21 cellular contexts compared by ENCODE assay signal in the genomic region with DNA sequence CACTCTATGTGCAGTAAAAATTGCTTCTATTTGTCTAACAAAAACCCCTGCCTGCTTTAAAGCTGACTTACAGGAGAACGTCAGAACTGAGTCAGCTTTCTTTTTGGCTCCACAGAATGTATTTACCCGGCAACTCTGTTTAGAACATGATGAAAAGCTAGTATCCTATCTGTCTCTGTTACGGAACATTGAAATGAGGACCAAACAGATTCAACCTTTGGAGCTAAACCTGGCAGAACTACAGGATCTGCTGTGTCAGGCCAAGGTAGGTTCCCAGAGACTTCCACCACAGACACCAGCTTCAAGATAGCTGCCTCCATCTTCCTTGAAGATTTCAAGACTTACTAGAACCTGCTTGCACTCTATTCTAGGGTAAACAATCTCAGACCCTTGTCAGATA.
DNase-seq lines count a peak whose midpoint lies in the region; ATAC-seq and TF ChIP-seq lines count a peak whose summit lies in the region.
"Had no signal": no experiment of that assay in that cellular context is flagged by ENCODE, and none has a peak within 500 bp of the region (broad histone marks: within the 10 kb centered on the region; RNA-seq: fewer than 3 reads in every experiment).

No MANE protein-coding gene starts in this region.

- peaks cover 10% of the 10 kb centered on the region for H3K4me1 Mint-ChIP-seq in activated CD8-positive, alpha-beta T cell treated with anti-CD3 and anti-CD28 coated beads for 36 hours (ENCODE audit: low read depth)
- peaks cover 8% of the 10 kb centered on the region for H3K4me1 Mint-ChIP-seq in activated CD8-positive, alpha-beta T cell treated with anti-CD3 and anti-CD28 coated beads, Interleukin-2, amount 10 ng/mL, durations not matched to agents 7 days and 5 days (ENCODE audit: low read depth)
- H3K4me1 Mint-ChIP-seq in HFFc6 (ENCODE audit: low read depth) = peaks cover 17% of the 10 kb centered on the region
- H3K4me1 Mint-ChIP-seq: H9 had no signal

- ATAC-seq in activated CD8-positive, alpha-beta T cell treated with anti-CD3 and anti-CD28 coated beads for 36 hours = no peak
- ATAC-seq in activated CD8-positive, alpha-beta T cell treated with anti-CD3 and anti-CD28 coated beads, Interleukin-2, amount 10 ng/mL, durations not matched to agents 7 days and 5 days = no peak
- ATAC-seq in GM21786 (IDR thresholded peaks at IDR 0.05; ENCODE audit: unreplicated experiment) = no peak
- ATAC-seq: Right ventricle myocardium inferior had no signal

- H3K4me3 Mint-ChIP-seq in activated CD8-positive, alpha-beta T cell treated with anti-CD3 and anti-CD28 coated beads for 36 hours = no peak overlapping the region
- no peak overlapping the region for H3K4me3 Mint-ChIP-seq in activated CD8-positive, alpha-beta T cell treated with anti-CD3 and anti-CD28 coated beads, Interleukin-2, amount 10 ng/mL, durations not matched to agents 7 days and 5 days
- H3K4me3 Mint-ChIP-seq in HFFc6 = no peak overlapping the region
- H3K4me3 Mint-ChIP-seq: H9 had no signal

- H3K9me3 Mint-ChIP-seq in activated CD8-positive, alpha-beta T cell treated with anti-CD3 and anti-CD28 coated beads for 36 hours = no peaks in the 10 kb centered on the region
- no peaks in the 10 kb centered on the region for H3K9me3 Mint-ChIP-seq in activated CD8-positive, alpha-beta T cell treated with anti-CD3 and anti-CD28 coated beads, Interleukin-2, amount 10 ng/mL, durations not matched to agents 7 days and 5 days (ENCODE audit: insufficient read depth)
- H3K9me3 Mint-ChIP-seq in HFFc6 = no peaks in the 10 kb centered on the region
- H3K9me3 Mint-ChIP-seq: H9 had no signal

- no peak overlapping the region for H3K4me3 ChIP-seq in fibroblast of mammary gland (ENCODE audit: control insufficient read depth, low read depth, low read length)
- H3K4me3 ChIP-seq in parathyroid adenoma (ENCODE audit: low read depth, low read length) = peak overlapping the region; percentile 57
- H3K4me3 ChIP-seq: GM23248, SJSA1 had no signal

- H3K79me2 ChIP-seq in parathyroid adenoma = no peaks in the 10 kb centered on the region

- TF ChIP-seq CTCF in activated CD8-positive, alpha-beta T cell treated with anti-CD3 and anti-CD28 coated beads for 36 hours (IDR thresholded peaks at IDR 0.05) = no peak
- TF ChIP-seq CTCF in HFFc6 (IDR thresholded peaks at IDR 0.05) (no peak), fibroblast of mammary gland (conservative IDR thresholded peaks at IDR 0.05; ENCODE audit: control insufficient read depth, insufficient read depth, low read depth, low read length) (no peak), parathyroid adenoma (IDR thresholded peaks at IDR 0.05) (no peak)

- no peak for DNase-seq in activated CD8-positive, alpha-beta T cell treated with anti-CD3 and anti-CD28 coated beads for 36 hours
- DNase-seq in activated CD8-positive, alpha-beta T cell treated with anti-CD3 and anti-CD28 coated beads, Interleukin-2, amount 10 ng/mL, durations not matched to agents 7 days and 5 days = no peak
- DNase-seq in HFFc6 = no peak
- peak; percentile 28 for DNase-seq in fibroblast of mammary gland (ENCODE audit: low read depth)
- DNase-seq in effector CD8-positive, alpha-beta T cell (lab: John Stamatoyannopoulos, UW) = no peak
- DNase-seq: 8988T, GM23248, H9, KG1, MV-4-11, NCI-H1105 treated with DMSO at 0.1 percent for 48 hours, NCI-H1694, NCI-H2081, NCI-H2171, NCI-H524 treated with DMSO at 0.1 percent for 48 hours, OCI-M1 had no signal

- H3K9ac ChIP-seq in parathyroid adenoma = no peak overlapping the region
- H3K9ac ChIP-seq: GM23248 had no signal

- H3K27me3 Mint-ChIP-seq in activated CD8-positive, alpha-beta T cell treated with anti-CD3 and anti-CD28 coated beads for 36 hours = no peaks in the 10 kb centered on the region
- H3K27me3 Mint-ChIP-seq in activated CD8-positive, alpha-beta T cell treated with anti-CD3 and anti-CD28 coated beads, Interleukin-2, amount 10 ng/mL, durations not matched to agents 7 days and 5 days (ENCODE audit: low read depth) = no peaks in the 10 kb centered on the region
- H3K27me3 Mint-ChIP-seq in HFFc6 (ENCODE audit: insufficient read depth) = no peaks in the 10 kb centered on the region; the same call in 1 of the 2 replicates

- intact Hi-C loops in activated CD8-positive, alpha-beta T cell treated with anti-CD3 and anti-CD28 coated beads for 36 hours (cut with micrococcal nuclease) = no loop called here

- peaks cover 49% of the 10 kb centered on the region for H3K36me3 Mint-ChIP-seq in activated CD8-positive, alpha-beta T cell treated with anti-CD3 and anti-CD28 coated beads for 36 hours (ENCODE audit: low read depth)
- H3K36me3 Mint-ChIP-seq in activated CD8-positive, alpha-beta T cell treated with anti-CD3 and anti-CD28 coated beads, Interleukin-2, amount 10 ng/mL, durations not matched to agents 7 days and 5 days (ENCODE audit: low read depth) = peaks cover 81% of the 10 kb centered on the region
- H3K36me3 Mint-ChIP-seq in HFFc6 (ENCODE audit: low read depth) = peaks cover 27% of the 10 kb centered on the region

- H2AFZ ChIP-seq in parathyroid adenoma = no peak overlapping the region
- H2AFZ ChIP-seq: GM23248 had no signal

- H3K4me1 ChIP-seq in parathyroid adenoma = peaks cover 60% of the 10 kb centered on the region
- H3K4me1 ChIP-seq: SJSA1 had no signal

- H3K9me3 ChIP-seq in parathyroid adenoma (ENCODE audit: control insufficient read depth, low read length) = no peaks in the 10 kb centered on the region
- H3K9me3 ChIP-seq: BLaER1 treated with 17β-estradiol and CSF1 and Interleukin-3, amounts not matched to agents 10 nM and 100 nM; SJSA1 had no signal

- CTCF ChIA-PET in activated CD8-positive, alpha-beta T cell treated with anti-CD3 and anti-CD28 coated beads for 36 hours (lab: Charles Lee) = interaction anchor here (0.7 to 0.9 kb wide), 2 partner anchors 146 to 202 kb away, joined by 3 read pairs; no protein-coding TSS in a partner anchor
- CTCF ChIA-PET in activated CD8-positive, alpha-beta T cell treated with anti-CD3 and anti-CD28 coated beads, Interleukin-2, amount 10 ng/mL, durations not matched to agents 7 days and 5 days (lab: Charles Lee) = interaction anchor here (1.4 kb wide), 1 partner anchor 144 kb away, joined by 6 read pairs; no protein-coding TSS in a partner anchor

- H3K36me3 ChIP-seq in parathyroid adenoma (ENCODE audit: control insufficient read depth, insufficient read depth, low read length) = no peaks in the 10 kb centered on the region

- POLR2A ChIA-PET in activated CD8-positive, alpha-beta T cell treated with anti-CD3 and anti-CD28 coated beads for 36 hours (lab: Charles Lee) = no interaction called here
- POLR2A ChIA-PET in activated CD8-positive, alpha-beta T cell treated with anti-CD3 and anti-CD28 coated beads, Interleukin-2, amount 10 ng/mL, durations not matched to agents 7 days and 5 days (lab: Charles Lee) = no interaction called here

- peak overlapping the region; percentile 99 for H3K27ac ChIP-seq in parathyroid adenoma
- H3K27ac ChIP-seq: GM23248, SJSA1 had no signal

- H3K4me2 ChIP-seq in parathyroid adenoma (ENCODE audit: low read length) = peak overlapping the region; percentile 68

- no peaks in the 10 kb centered on the region for H3K27me3 ChIP-seq in parathyroid adenoma (ENCODE audit: control insufficient read depth, insufficient read depth, low read length)
- H3K27me3 ChIP-seq: BLaER1 treated with 17β-estradiol and CSF1 and Interleukin-3, amounts not matched to agents 10 nM and 100 nM; SJSA1 had no signal

- peak overlapping the region; percentile 23 for H3K27ac Mint-ChIP-seq in activated CD8-positive, alpha-beta T cell treated with anti-CD3 and anti-CD28 coated beads for 36 hours
- no peak overlapping the region for H3K27ac Mint-ChIP-seq in activated CD8-positive, alpha-beta T cell treated with anti-CD3 and anti-CD28 coated beads, Interleukin-2, amount 10 ng/mL, durations not matched to agents 7 days and 5 days
- H3K27ac Mint-ChIP-seq in HFFc6 = 0 out of 2 replicates have a peak overlapping the region, but pooled peaks have one; percentile 17
